In genomic region chr19:17526922-17527321, GRCh38 we compare ENCODE assay signal across 11 cellular contexts. TPM values are rescaled to one million over a fixed set of nuclear protein-coding genes. Genes with fewer than 3 reads are reported as not detected.
DNase-seq lines count a peak whose midpoint lies in the region; ATAC-seq lines count a peak whose summit lies in the region.
"Had no signal": no experiment of that assay in that cellular context is flagged by ENCODE, and none has a peak within 500 bp of the region (broad histone marks: within the 10 kb centered on the region; RNA-seq: fewer than 3 reads in every experiment).

No MANE protein-coding gene starts in this region.

- H3K27me3 Mint-ChIP-seq in IgD-negative memory B cell: no peaks in the 10 kb centered on the region
- H3K27me3 Mint-ChIP-seq: central memory CD8-positive, alpha-beta T cell had no signal

- peak overlapping the region; percentile 73 to 96 (median 90) for H3K27ac Mint-ChIP-seq in IgD-negative memory B cell
- H3K27ac Mint-ChIP-seq: WTC11 had no signal

- H3K4me3 Mint-ChIP-seq in IgD-negative memory B cell: peak overlapping the region; percentile 88 to 97 (median 93)
- H3K4me3 Mint-ChIP-seq: central memory CD8-positive, alpha-beta T cell; WTC11 had no signal

- peaks cover 6% of the 10 kb centered on the region for H3K36me3 Mint-ChIP-seq in IgD-negative memory B cell

- DNase-seq in DMS153 treated with DMSO at 0.1 percent for 48 hours (lab: John Stamatoyannopoulos, UW; ENCODE audit: unreplicated experiment) (peak; percentile 11), DMS153 (lab: John Stamatoyannopoulos, UW) (no peak), germinal center (ENCODE audit: low spot score) (peak; percentile 87), SIG-M5 treated with dmso at 0.1 percent for 504 hours (lab: John Stamatoyannopoulos, UW; ENCODE audit: unreplicated experiment) (no peak), occipital lobe (lab: John Stamatoyannopoulos, UW) (no peak), SHP77 treated with DMSO at 0.1 percent for 48 hours (lab: John Stamatoyannopoulos, UW) (no peak)
- DNase-seq: activated effector memory CD4-positive, alpha-beta T cell treated with Interleukin-2 at 50 U/mL for 16 hours had no signal

- H3K9me3 Mint-ChIP-seq in IgD-negative memory B cell: no peaks in the 10 kb centered on the region
- H3K9me3 Mint-ChIP-seq: central memory CD8-positive, alpha-beta T cell had no signal

- ATAC-seq in GM18909 (IDR thresholded peaks at IDR 0.05; ENCODE audit: poor library complexity, unreplicated experiment): peak; percentile 45
- ATAC-seq: WTC11 had no signal

- H3K4me1 Mint-ChIP-seq in IgD-negative memory B cell: peaks cover 33 to 52% (median 47%) of the 10 kb centered on the region in 3 donors

RNA-seq across cellular contexts. Expression of gene PGLS, which starts 15.5 kb away (rescaled TPM):
- 106 TPM for polyA plus RNA-seq in IgD-negative memory B cell
- 36.3 TPM for total RNA-seq in occipital lobe

RNA-seq across cellular contexts. Expression of gene COLGALT1, which starts 28.5 kb away (rescaled TPM):
- 11.5 TPM for polyA plus RNA-seq in IgD-negative memory B cell
- 20.7 TPM for total RNA-seq in occipital lobe

RNA-seq across cellular contexts. Expression of gene SLC27A1, which starts 56.6 kb away (rescaled TPM):
- 4.5 TPM for polyA plus RNA-seq in IgD-negative memory B cell
- 14.2 TPM for total RNA-seq in occipital lobe

Comparison
In these comparisons a context has a peak if more than half of its experiments do, and no peak if none do; other contexts are left out.
1. DNase-seq: peak in DMS153 treated with DMSO at 0.1 percent for 48 hours (single experiment) and germinal center (single experiment); none in DMS153 (single experiment), SIG-M5 treated with dmso at 0.1 percent for 504 hours (single experiment), occipital lobe (single experiment) and SHP77 treated with DMSO at 0.1 percent for 48 hours (single experiment).